Comparison of ENCODE assay signal across 11 cellular contexts in genomic region chr9:137705906-137706305, GRCh38.
DNase-seq lines count a peak whose midpoint lies in the region; ATAC-seq and TF ChIP-seq lines count a peak whose summit lies in the region.
"Had no signal": no experiment of that assay in that cellular context is flagged by ENCODE, and none has a peak within 500 bp of the region (broad histone marks: within the 10 kb centered on the region; RNA-seq: fewer than 3 reads in every experiment).

No MANE protein-coding gene starts in this region.

- H3K9me3 Mint-ChIP-seq in immature natural killer cell = peaks cover 4 to 12% (median 7%) of the 10 kb centered on the region in 6 donors

- DNase-seq in GM12864 (ENCODE audit: low read depth) (no peak), immature natural killer cell (no peak), SW 1271 (lab: John Stamatoyannopoulos, UW) (no peak)
- DNase-seq in activated naive CD4-positive, alpha-beta T cell treated with anti-CD3 and anti-CD28 coated beads, Interleukin-2, amount 50 U/mL, for 16 hours = no peak
- DNase-seq: body of pancreas, Kasumi-1 had no signal

- ATAC-seq in GM19324 (IDR thresholded peaks at IDR 0.05; ENCODE audit: low FRiP score, unreplicated experiment) (peak; percentile 13), HG03196 (IDR thresholded peaks at IDR 0.05; ENCODE audit: unreplicated experiment) (peak; percentile 35), HG03095 (IDR thresholded peaks at IDR 0.05; ENCODE audit: unreplicated experiment) (no peak)
- ATAC-seq: body of pancreas had no signal

- H3K27ac Mint-ChIP-seq in immature natural killer cell = peak overlapping the region in 3 of 6 donors; percentile 69 to 82 (median 70)

- H3K27me3 Mint-ChIP-seq in immature natural killer cell (ENCODE audit: low read depth in 3 of 3) = peaks cover 0 to 8% (median 2%) of the 10 kb centered on the region in 3 donors

- H3K36me3 Mint-ChIP-seq in immature natural killer cell = peaks cover 10 to 12% (median 11%) of the 10 kb centered on the region in 3 donors

- peaks cover 63 to 75% of the 10 kb centered on the region in 2 donors for H3K4me1 Mint-ChIP-seq in immature natural killer cell

- no peak for TF ChIP-seq CTCF in GM12864 (IDR thresholded peaks at IDR 0.05; ENCODE audit: low read depth, low read length, missing control alignments)

- peak overlapping the region; percentile 27 for H3K4me3 ChIP-seq in GM12864 (ENCODE audit: low read depth, low read length)
- H3K4me3 ChIP-seq: body of pancreas, SJSA1, skin epidermis had no signal

- peak overlapping the region; percentile 70 to 81 (median 75) for H3K4me3 Mint-ChIP-seq in immature natural killer cell
